ENCODE assay signal across 11 cellular contexts in genomic region chr2:197179744-197180498, GRCh38.
DNase-seq lines count a peak whose midpoint lies in the region; ATAC-seq and TF ChIP-seq lines count a peak whose summit lies in the region.
"Had no signal": no experiment of that assay in that cellular context is flagged by ENCODE, and none has a peak within 500 bp of the region (broad histone marks: within the 10 kb centered on the region; RNA-seq: fewer than 3 reads in every experiment).

No MANE protein-coding gene starts in this region.

- peaks cover 46% of the 10 kb centered on the region for H3K36me3 Mint-ChIP-seq in CD4-positive, CD25-positive, alpha-beta regulatory T cell
- H3K36me3 Mint-ChIP-seq in natural killer cell = no peaks in the 10 kb centered on the region

- H3K36me3 ChIP-seq in CD4-positive, CD25-positive, alpha-beta regulatory T cell (ENCODE audit: control insufficient read depth, insufficient read depth, low read length) = peaks cover 48% of the 10 kb centered on the region

- no peak for ATAC-seq in CD4-positive, CD25-positive, alpha-beta regulatory T cell (ENCODE audit: low read depth in 2 of 2)
- no peak for ATAC-seq in natural killer cell

- no peaks in the 10 kb centered on the region for H3K27me3 ChIP-seq in CD4-positive, CD25-positive, alpha-beta regulatory T cell (ENCODE audit: control insufficient read depth, insufficient read depth, low read length)

- H3K27ac ChIP-seq in CD4-positive, CD25-positive, alpha-beta regulatory T cell (ENCODE audit: insufficient read depth, low read length, poor library complexity, severe bottlenecking) = no peak overlapping the region
- H3K27ac ChIP-seq: SK-N-MC had no signal

- peaks cover 15% of the 10 kb centered on the region for H3K4me1 ChIP-seq in CD4-positive, CD25-positive, alpha-beta regulatory T cell (ENCODE audit: control insufficient read depth, insufficient read depth, low read length, poor library complexity, severe bottlenecking)

- intact Hi-C loops in natural killer cell (cut with micrococcal nuclease) = no loop called here

- H3K9me3 ChIP-seq in CD4-positive, CD25-positive, alpha-beta regulatory T cell (ENCODE audit: control insufficient read depth in 2 of 2, low read length in 2 of 2) = no peaks in the 10 kb centered on the region

- H3K27me3 Mint-ChIP-seq in CD4-positive, CD25-positive, alpha-beta regulatory T cell = no peaks in the 10 kb centered on the region
- no peaks in the 10 kb centered on the region for H3K27me3 Mint-ChIP-seq in natural killer cell (ENCODE audit: low read depth in 2 of 2)
- H3K27me3 Mint-ChIP-seq: dendritic cell treated with granulocyte-macrophage colony-stimulating factor and Interleukin-4, amounts not matched to agents 40 ng/mL and 50 ng/mL, for 4 days had no signal

- no peak for DNase-seq in CD4-positive, CD25-positive, alpha-beta regulatory T cell
- DNase-seq in SHP77 (lab: John Stamatoyannopoulos, UW) (peak; percentile 64 to 70), fibroblast of gingiva (ENCODE audit: low read depth) (peak; percentile 79), natural killer cell (no peak), DMS153 (lab: John Stamatoyannopoulos, UW) (no peak), GM10266 (ENCODE audit: extremely low spot score) (no peak), NK-92 (lab: John Stamatoyannopoulos, UW; ENCODE audit: unreplicated experiment) (no peak), cerebellar nuclear complex (lab: John Stamatoyannopoulos, UW) (no peak)
- DNase-seq: NCI-H2171 treated with DMSO at 0.1 percent for 48 hours had no signal

- H3K4me1 Mint-ChIP-seq in CD4-positive, CD25-positive, alpha-beta regulatory T cell = peaks cover 35 to 81% (median 67%) of the 10 kb centered on the region in 4 donors
- H3K4me1 Mint-ChIP-seq in natural killer cell = peaks cover 55 to 73% of the 10 kb centered on the region in 2 donors

- TF ChIP-seq CTCF in natural killer cell (IDR thresholded peaks at IDR 0.05) (no peak), GM10266 (IDR thresholded peaks at IDR 0.05; ENCODE audit: control insufficient read depth, insufficient read depth, low read depth, missing control alignments) (no peak)

- H3K4me3 Mint-ChIP-seq in CD4-positive, CD25-positive, alpha-beta regulatory T cell = no peak overlapping the region
- H3K4me3 Mint-ChIP-seq in natural killer cell = no peak overlapping the region
- H3K4me3 Mint-ChIP-seq: dendritic cell treated with granulocyte-macrophage colony-stimulating factor and Interleukin-4, amounts not matched to agents 40 ng/mL and 50 ng/mL, for 4 days had no signal

- H3K4me3 ChIP-seq in CD4-positive, CD25-positive, alpha-beta regulatory T cell (ENCODE audit: low read depth, low read length) = no peak overlapping the region
- H3K4me3 ChIP-seq: SK-N-MC had no signal

- peak overlapping the region in 2 of 3 donors; percentile 27 to 43 for H3K27ac Mint-ChIP-seq in CD4-positive, CD25-positive, alpha-beta regulatory T cell
- peak overlapping the region; percentile 69 to 75 for H3K27ac Mint-ChIP-seq in natural killer cell
- H3K27ac Mint-ChIP-seq: dendritic cell treated with granulocyte-macrophage colony-stimulating factor and Interleukin-4, amounts not matched to agents 40 ng/mL and 50 ng/mL, for 4 days had no signal

- H3K9me3 Mint-ChIP-seq in CD4-positive, CD25-positive, alpha-beta regulatory T cell = peaks cover 0 to 2% (median 0%) of the 10 kb centered on the region in 7 donors
- H3K9me3 Mint-ChIP-seq in natural killer cell = no peaks in the 10 kb centered on the region
- H3K9me3 Mint-ChIP-seq: dendritic cell treated with granulocyte-macrophage colony-stimulating factor and Interleukin-4, amounts not matched to agents 40 ng/mL and 50 ng/mL, for 4 days had no signal

Comparison
In these comparisons a context has a peak if more than half of its experiments do, and no peak if none do; other contexts are left out.
1. DNase-seq: peak in SHP77 (2 of 2) and fibroblast of gingiva (single experiment); none in CD4-positive, CD25-positive, alpha-beta regulatory T cell (0 of 3), natural killer cell (single experiment), DMS153 (single experiment), GM10266 (single experiment), NK-92 (single experiment) and cerebellar nuclear complex (0 of 2).